Comparison of ENCODE assay signal across 15 cellular contexts in the genomic region with DNA sequence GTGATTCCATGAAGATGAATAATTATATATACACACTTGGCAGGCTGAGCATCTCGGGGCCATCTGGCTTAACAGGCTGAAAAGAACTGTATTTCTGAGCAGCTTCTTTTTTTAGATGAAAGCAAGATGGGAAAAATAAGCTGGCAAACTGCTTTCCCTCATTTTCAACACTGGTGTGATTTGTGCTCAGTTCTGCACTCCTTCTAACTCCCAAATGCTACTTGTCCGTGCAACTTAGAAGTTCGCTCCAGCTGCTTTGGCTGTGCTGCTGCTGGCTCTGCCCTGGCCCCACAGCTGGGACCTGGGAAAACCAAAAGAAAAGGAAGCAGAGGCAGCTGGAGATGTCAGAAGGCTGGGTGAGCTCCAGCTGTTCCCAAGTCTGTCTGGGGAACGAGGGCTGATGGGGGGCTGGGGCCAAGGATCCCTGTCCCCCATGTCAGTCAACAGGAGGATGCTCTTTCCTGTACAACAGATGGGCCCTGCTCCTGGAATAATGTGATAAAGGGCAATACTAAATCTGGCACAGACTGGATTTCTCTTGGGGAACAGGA. TPM values are rescaled to one million over a fixed set of nuclear protein-coding genes. Genes with fewer than 3 reads are reported as not detected.
DNase-seq lines count a peak whose midpoint lies in the region; ATAC-seq and TF ChIP-seq lines count a peak whose summit lies in the region.
"Had no signal": no experiment of that assay in that cellular context is flagged by ENCODE, and none has a peak within 500 bp of the region (broad histone marks: within the 10 kb centered on the region; RNA-seq: fewer than 3 reads in every experiment).

No MANE protein-coding gene starts in this region.

- H3K4me1 Mint-ChIP-seq in endothelial cell (ENCODE audit: unreplicated experiment) (peaks cover 15% of the 10 kb centered on the region), GM23338 (peaks cover 8% of the 10 kb centered on the region)

- H3K79me2 ChIP-seq in GM23338 (replicated peaks; ENCODE audit: insufficient read depth) = no peaks in the 10 kb centered on the region

- peaks cover 4% of the 10 kb centered on the region; the same call in 1 of the 2 replicates for H3K4me1 ChIP-seq in GM23338 (ENCODE audit: insufficient read depth)
- H3K4me1 ChIP-seq: upper lobe of right lung had no signal

- no peak overlapping the region for H3K4me2 ChIP-seq in GM23338

- no peak overlapping the region for H2AFZ ChIP-seq in GM23338

- no peak for TF ChIP-seq CTCF in endothelial cell (IDR thresholded peaks at IDR 0.05; ENCODE audit: unreplicated experiment)
- no peak for TF ChIP-seq CTCF in GM23338 (conservative IDR thresholded peaks at IDR 0.05; ENCODE audit: low read depth in 2 of 2)

- H3F3A ChIP-seq in GM23338 (replicated peaks; ENCODE audit: low read depth) = no peaks in the 10 kb centered on the region

- H3K27me3 Mint-ChIP-seq in endothelial cell (ENCODE audit: unreplicated experiment) (peaks cover 4% of the 10 kb centered on the region), GM23338 (ENCODE audit: insufficient read depth, low read depth, poor library complexity) (peaks cover 1% of the 10 kb centered on the region)
- H3K27me3 Mint-ChIP-seq: activated naive CD4-positive, alpha-beta T cell treated with anti-CD3 and anti-CD28 coated beads, Interleukin-2, amount 50 U/mL, for 24 hours had no signal

- peak overlapping the region; percentile 40 for H3K4me3 Mint-ChIP-seq in endothelial cell (ENCODE audit: unreplicated experiment)
- H3K4me3 Mint-ChIP-seq in GM23338 = no peak overlapping the region
- H3K4me3 Mint-ChIP-seq: activated naive CD4-positive, alpha-beta T cell treated with anti-CD3 and anti-CD28 coated beads, Interleukin-2, amount 50 U/mL, for 24 hours; dendritic cell treated with granulocyte-macrophage colony-stimulating factor and Interleukin-4, amounts not matched to agents 40 ng/mL and 50 ng/mL, for 4 days; nephron progenitor cell had no signal

- H3K27ac Mint-ChIP-seq in endothelial cell (ENCODE audit: unreplicated experiment) (no peak overlapping the region), GM23338 (no peak overlapping the region)
- H3K27ac Mint-ChIP-seq: activated naive CD4-positive, alpha-beta T cell treated with anti-CD3 and anti-CD28 coated beads, Interleukin-2, amount 50 U/mL, for 24 hours; dendritic cell treated with granulocyte-macrophage colony-stimulating factor and Interleukin-4, amounts not matched to agents 40 ng/mL and 50 ng/mL, for 4 days; nephron progenitor cell had no signal

- no peaks in the 10 kb centered on the region for H3K27me3 ChIP-seq in GM23338 (ENCODE audit: insufficient read depth)
- H3K27me3 ChIP-seq: upper lobe of right lung had no signal

- no peak overlapping the region for H3K27ac ChIP-seq in GM23338 (ENCODE audit: low read depth)
- H3K27ac ChIP-seq: upper lobe of right lung had no signal

- DNase-seq in AG08395 (ENCODE audit: low spot score) (peak; percentile 53), NCI-H2171 treated with DMSO at 0.1 percent for 48 hours (lab: John Stamatoyannopoulos, UW) (peak; percentile 100), endothelial cell (ENCODE audit: low spot score) (no peak), myocyte (ENCODE audit: low read depth) (peak; percentile 68), 8988T (no peak), NCI-H1417 treated with DMSO at 0.1 percent for 48 hours (lab: John Stamatoyannopoulos, UW) (no peak), GM23338 (ENCODE audit: low spot score) (no peak)
- DNase-seq: ACHN, H7, NCI-H345, nephron progenitor cell, upper lobe of right lung had no signal

- peaks cover 12% of the 10 kb centered on the region for H3K36me3 Mint-ChIP-seq in endothelial cell (ENCODE audit: low read depth, unreplicated experiment)
- peaks cover 7% of the 10 kb centered on the region; the same call in 1 of the 3 replicates for H3K36me3 Mint-ChIP-seq in GM23338 (ENCODE audit: low read depth)

- no peaks in the 10 kb centered on the region for H3K9me2 ChIP-seq in GM23338 (ENCODE audit: insufficient read depth)

- no peaks in the 10 kb centered on the region for H3K36me3 ChIP-seq in GM23338 (ENCODE audit: insufficient read depth)
- H3K36me3 ChIP-seq: upper lobe of right lung had no signal

- ATAC-seq in HG03354 (IDR thresholded peaks at IDR 0.05; ENCODE audit: poor library complexity, severe bottlenecking, unreplicated experiment) = no peak
- no peak for ATAC-seq in GM23338

- no peaks in the 10 kb centered on the region for H4K20me1 ChIP-seq in GM23338 (replicated peaks; ENCODE audit: insufficient read depth)

- H3K9me3 Mint-ChIP-seq in endothelial cell (ENCODE audit: unreplicated experiment) (no peaks in the 10 kb centered on the region), GM23338 (peaks cover under 1% of the 10 kb centered on the region; the same call in 1 of the 3 replicates)
- H3K9me3 Mint-ChIP-seq: activated naive CD4-positive, alpha-beta T cell treated with anti-CD3 and anti-CD28 coated beads, Interleukin-2, amount 50 U/mL, for 24 hours; dendritic cell treated with granulocyte-macrophage colony-stimulating factor and Interleukin-4, amounts not matched to agents 40 ng/mL and 50 ng/mL, for 4 days had no signal

- no peak overlapping the region for H3K4me3 ChIP-seq in GM23338
- H3K4me3 ChIP-seq: upper lobe of right lung had no signal

TF ChIP-seq in GM23338, 12 proteins besides CTCF, POLR2A, EP300 and RAD21:
- TF ChIP-seq ZNF114 (CRISPR knock-in tag; IDR thresholded peaks at IDR 0.05) = no peak
- TF ChIP-seq STAT1 (IDR thresholded peaks at IDR 0.05; ENCODE audit: unreplicated experiment) = no peak
- TF ChIP-seq EZH2 (IDR thresholded peaks at IDR 0.05; ENCODE audit: low read depth, unreplicated experiment) = no peak
- TF ChIP-seq EZH2phosphoT487 (IDR thresholded peaks at IDR 0.05; ENCODE audit: unreplicated experiment) = no peak

RNA-seq across cellular contexts. Expression of a gene that starts 44.9 kb away (rescaled TPM):
- total RNA-seq in endothelial cell (ENCODE audit: unreplicated experiment) = 13.4 TPM
- 18.0 and 45.2 TPM in 2 replicates for total RNA-seq in myocyte
- 19.3 TPM for polyA plus RNA-seq in myocyte (2012)
- total RNA-seq in GM23338 (2014; rRNA removed; shearing (Covaris generic)) = 7.7 and 10.3 TPM in 2 replicates
- 5.7 TPM in 2 replicates for polyA plus RNA-seq in GM23338 (2016; fragmentation: Nextera tagmentation; extraction: Ambion mirVana)

RNA-seq across cellular contexts. Expression of a gene that starts 46.7 kb away (rescaled TPM):
- total RNA-seq in endothelial cell (ENCODE audit: unreplicated experiment) (972 TPM), myocyte (138 and 179 TPM in 2 replicates)
- polyA plus RNA-seq in myocyte (2012) = 373 TPM
- 227 and 271 TPM in 2 replicates for total RNA-seq in GM23338 (2014; rRNA removed; shearing (Covaris generic))
- polyA plus RNA-seq in GM23338 (2016; fragmentation: Nextera tagmentation; extraction: Ambion mirVana) = 1,567 and 1,890 TPM in 2 replicates

Comparison
In these comparisons a context has a peak if more than half of its experiments do, and no peak if none do; other contexts are left out.
1. DNase-seq: peak in AG08395 (single experiment), NCI-H2171 treated with DMSO at 0.1 percent for 48 hours (single experiment) and myocyte (single experiment); none in endothelial cell (single experiment), 8988T (single experiment), NCI-H1417 treated with DMSO at 0.1 percent for 48 hours (single experiment) and GM23338 (single experiment).